ENCODE assay signal across 20 cellular contexts in the genomic region with DNA sequence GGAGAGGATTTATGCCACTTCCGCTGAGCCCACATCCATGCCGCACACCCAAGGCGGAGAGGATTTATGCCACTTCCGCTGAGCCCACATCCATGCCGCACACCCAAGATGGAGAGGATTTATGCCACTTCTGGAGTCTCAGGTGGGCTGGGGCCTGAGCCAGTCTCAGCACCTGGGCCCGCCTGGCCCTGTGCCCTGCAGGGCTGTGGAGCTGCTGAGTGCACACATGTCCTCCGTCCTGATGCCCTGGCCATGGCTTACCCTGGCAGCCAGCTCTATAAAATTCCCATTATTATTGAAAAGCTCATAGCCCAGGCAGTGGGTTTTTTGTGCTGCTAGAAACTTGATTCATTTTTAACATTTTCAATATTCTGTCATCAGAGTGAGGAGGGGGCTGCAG.
"Had no signal": no experiment of that assay in that cellular context is flagged by ENCODE, and none has a peak within 500 bp of the region (broad histone marks: within the 10 kb centered on the region; RNA-seq: fewer than 3 reads in every experiment).

No MANE protein-coding gene starts in this region.

- H3K27me3 ChIP-seq: SJSA1 had no signal

- H3K9me3 ChIP-seq: SJSA1 had no signal

- DNase-seq: KBM-7, MV-4-11, NCI-H1048, NCI-H1105, NCI-H1417, NCI-H1436 treated with DMSO at 0.1 percent for 48 hours, NCI-H1694, NCI-H187 treated with DMSO at 0.1 percent for 48 hours, NCI-H2029 treated with DMSO at 0.1 percent for 48 hours, NCI-H2171 treated with DMSO at 0.1 percent for 48 hours, NCI-H345, NCI-H446 treated with DMSO at 0.1 percent for 48 hours, NCI-H510A treated with DMSO at 0.1 percent for 48 hours, NCI-H526, NCI-H82, Right ventricle myocardium superior, RPMI8226, SIG-M5 had no signal

- H3K4me1 ChIP-seq: SJSA1 had no signal

- H3K4me3 ChIP-seq: SJSA1, SK-N-MC had no signal

- H3K27ac ChIP-seq: SJSA1, SK-N-MC had no signal
